ENCODE assay signal across 1 cellular context in the genomic region with DNA sequence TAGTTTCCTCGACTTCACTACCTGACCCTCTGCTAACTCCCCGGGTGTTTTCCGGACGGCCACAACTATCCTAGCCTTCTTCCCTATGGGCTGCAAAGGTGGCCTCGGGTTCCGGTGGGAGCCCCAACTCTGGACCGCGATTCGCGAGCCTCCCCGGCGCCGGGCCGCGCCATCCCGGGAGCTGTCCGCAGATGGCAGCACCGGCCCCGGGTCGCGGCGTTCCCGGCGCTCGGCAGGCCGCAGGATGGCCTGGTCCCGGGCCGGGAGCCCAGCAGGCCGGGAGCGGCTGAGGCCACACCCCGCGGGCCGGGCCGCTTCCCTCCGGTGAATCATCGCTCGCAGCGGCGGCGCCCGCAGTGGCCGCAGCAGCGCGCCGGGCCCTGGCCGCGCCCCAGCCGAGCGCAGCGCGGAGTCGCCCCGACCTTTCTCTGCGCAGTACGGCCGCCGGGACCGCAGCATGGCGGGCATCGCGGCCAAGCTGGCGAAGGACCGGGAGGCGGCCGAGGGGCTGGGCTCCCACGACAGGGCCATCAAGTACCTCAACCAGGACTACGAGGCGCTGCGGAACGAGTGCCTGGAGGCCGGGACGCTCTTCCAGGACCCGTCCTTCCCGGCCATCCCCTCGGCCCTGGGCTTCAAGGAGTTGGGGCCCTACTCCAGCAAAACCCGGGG.
TF ChIP-seq lines count a peak whose summit lies in the region.

A gene (plus strand): TSS at position 356 of the 672 bp plus-strand sequence. CDS start 102 bp downstream, at position 458.

TF ChIP-seq in K562, 482 proteins besides CTCF, POLR2A, EP300 and RAD21 (continued from another document and continues in another):
- TF ChIP-seq, protein P1, sequence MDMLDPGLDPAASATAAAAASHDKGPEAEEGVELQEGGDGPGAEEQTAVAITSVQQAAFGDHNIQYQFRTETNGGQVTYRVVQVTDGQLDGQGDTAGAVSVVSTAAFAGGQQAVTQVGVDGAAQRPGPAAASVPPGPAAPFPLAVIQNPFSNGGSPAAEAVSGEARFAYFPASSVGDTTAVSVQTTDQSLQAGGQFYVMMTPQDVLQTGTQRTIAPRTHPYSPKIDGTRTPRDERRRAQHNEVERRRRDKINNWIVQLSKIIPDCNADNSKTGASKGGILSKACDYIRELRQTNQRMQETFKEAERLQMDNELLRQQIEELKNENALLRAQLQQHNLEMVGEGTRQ (CRISPR knock-in tag; IDR thresholded peaks at IDR 0.05): no peak
- TF ChIP-seq MYC (IDR thresholded peaks at IDR 0.05; ENCODE audit: low read depth, low read length) (peak; percentile 55; the same call in 1 of the 2 replicates), MYC (CRISPR knock-in tag; IDR thresholded peaks at IDR 0.05; ENCODE audit: borderline replicate concordance, low read depth) (no peak), POLR3G (IDR thresholded peaks at IDR 0.05; ENCODE audit: extremely low read depth, insufficient read length, insufficient replicate concordance) (no peak), BRD4 (IDR thresholded peaks at IDR 0.05) (peak; percentile 35; the same call in 1 of the 2 replicates), ZNF778 (CRISPR knock-in tag; IDR thresholded peaks at IDR 0.05) (no peak), GABPB2 (CRISPR knock-in tag; conservative IDR thresholded peaks at IDR 0.05) (no peak), PYGO2 (tag; IDR thresholded peaks at IDR 0.05) (no peak), ZNF583 (CRISPR knock-in tag; IDR thresholded peaks at IDR 0.05) (peak; percentile 27; the same call in 1 of the 2 replicates), FOXA1 (IDR thresholded peaks at IDR 0.05; ENCODE audit: borderline replicate concordance) (no peak), NFRKB (IDR thresholded peaks at IDR 0.05; ENCODE audit: low read depth) (no peak), PRMT5 (CRISPR knock-in tag; IDR thresholded peaks at IDR 0.05) (no peak), ZKSCAN1 (IDR thresholded peaks at IDR 0.05; ENCODE audit: low read depth, low read length) (peak; percentile 77; the same call in 1 of the 2 replicates), ETS2 (tag; IDR thresholded peaks at IDR 0.05; ENCODE audit: borderline replicate concordance, poor library complexity, severe bottlenecking) (peak; percentile 18), JUN (IDR thresholded peaks at IDR 0.05; ENCODE audit: borderline replicate concordance, low read depth, low read length) (peak; percentile 85; the same call in 1 of the 2 replicates), JUN (CRISPR knock-in tag; IDR thresholded peaks at IDR 0.05; ENCODE audit: borderline replicate concordance) (no peak; the same call in 1 of the 2 replicates), ZNF696 (CRISPR knock-in tag; conservative IDR thresholded peaks at IDR 0.05) (no peak), PCBP1 (IDR thresholded peaks at IDR 0.05; ENCODE audit: low read depth, low read length, poor library complexity, severe bottlenecking) (no peak), HDAC1 (IDR thresholded peaks at IDR 0.05) (no peak; a peak in 1 of 4 replicates), ZEB2 (IDR thresholded peaks at IDR 0.05) (no peak), L3MBTL2 (IDR thresholded peaks at IDR 0.05) (peak; percentile 72), SRSF1 (IDR thresholded peaks at IDR 0.05; ENCODE audit: low read depth, low read length) (no peak), POLR2G (IDR thresholded peaks at IDR 0.05; ENCODE audit: low read depth, low read length) (peak; percentile 98), DIDO1 (tag; IDR thresholded peaks at IDR 0.05; ENCODE audit: low read depth) (no peak), STAG1 (CRISPR knock-in tag; IDR thresholded peaks at IDR 0.05; ENCODE audit: borderline replicate concordance) (peak; percentile 33; the same call in 1 of the 2 replicates), SMAD1 (IDR thresholded peaks at IDR 0.05; ENCODE audit: low read depth, low read length, partially characterized antibody) (peak; percentile 45), SP1 (CRISPR knock-in tag; IDR thresholded peaks at IDR 0.05) (no peak; the same call in 1 of the 2 replicates), KDM2B (CRISPR knock-in tag; IDR thresholded peaks at IDR 0.05) (peak; percentile 73; the same call in 1 of the 2 replicates), MTF1 (CRISPR knock-in tag; IDR thresholded peaks at IDR 0.05; ENCODE audit: borderline replicate concordance) (no peak), SAP30 (IDR thresholded peaks at IDR 0.05; ENCODE audit: borderline replicate concordance, insufficient read depth, low read depth, low read length, poor library complexity, severe bottlenecking) (peak; percentile 57), SRF (CRISPR knock-in tag; IDR thresholded peaks at IDR 0.05) (0 out of 4 replicates have a peak, but pooled peaks have one; percentile 24 to 52), TBP (optimal IDR thresholded peaks at IDR 0.05; ENCODE audit: low read depth, low read length) (peak; percentile 61), HNRNPLL (IDR thresholded peaks at IDR 0.05; ENCODE audit: low read depth, low read length, poor library complexity, severe bottlenecking) (peak; percentile 75), CBFA2T2 (conservative IDR thresholded peaks at IDR 0.05) (no peak), FOXK1 (CRISPR knock-in tag; IDR thresholded peaks at IDR 0.05; ENCODE audit: borderline replicate concordance) (no peak), ZNF212 (CRISPR knock-in tag; IDR thresholded peaks at IDR 0.05) (0 out of 2 replicates have a peak, but pooled peaks have one; percentile 41), E2F3 (CRISPR knock-in tag; IDR thresholded peaks at IDR 0.05) (peak; percentile 80), NFE2 (IDR thresholded peaks at IDR 0.05; ENCODE audit: low read depth) (no peak)
- TF ChIP-seq, protein P2, sequence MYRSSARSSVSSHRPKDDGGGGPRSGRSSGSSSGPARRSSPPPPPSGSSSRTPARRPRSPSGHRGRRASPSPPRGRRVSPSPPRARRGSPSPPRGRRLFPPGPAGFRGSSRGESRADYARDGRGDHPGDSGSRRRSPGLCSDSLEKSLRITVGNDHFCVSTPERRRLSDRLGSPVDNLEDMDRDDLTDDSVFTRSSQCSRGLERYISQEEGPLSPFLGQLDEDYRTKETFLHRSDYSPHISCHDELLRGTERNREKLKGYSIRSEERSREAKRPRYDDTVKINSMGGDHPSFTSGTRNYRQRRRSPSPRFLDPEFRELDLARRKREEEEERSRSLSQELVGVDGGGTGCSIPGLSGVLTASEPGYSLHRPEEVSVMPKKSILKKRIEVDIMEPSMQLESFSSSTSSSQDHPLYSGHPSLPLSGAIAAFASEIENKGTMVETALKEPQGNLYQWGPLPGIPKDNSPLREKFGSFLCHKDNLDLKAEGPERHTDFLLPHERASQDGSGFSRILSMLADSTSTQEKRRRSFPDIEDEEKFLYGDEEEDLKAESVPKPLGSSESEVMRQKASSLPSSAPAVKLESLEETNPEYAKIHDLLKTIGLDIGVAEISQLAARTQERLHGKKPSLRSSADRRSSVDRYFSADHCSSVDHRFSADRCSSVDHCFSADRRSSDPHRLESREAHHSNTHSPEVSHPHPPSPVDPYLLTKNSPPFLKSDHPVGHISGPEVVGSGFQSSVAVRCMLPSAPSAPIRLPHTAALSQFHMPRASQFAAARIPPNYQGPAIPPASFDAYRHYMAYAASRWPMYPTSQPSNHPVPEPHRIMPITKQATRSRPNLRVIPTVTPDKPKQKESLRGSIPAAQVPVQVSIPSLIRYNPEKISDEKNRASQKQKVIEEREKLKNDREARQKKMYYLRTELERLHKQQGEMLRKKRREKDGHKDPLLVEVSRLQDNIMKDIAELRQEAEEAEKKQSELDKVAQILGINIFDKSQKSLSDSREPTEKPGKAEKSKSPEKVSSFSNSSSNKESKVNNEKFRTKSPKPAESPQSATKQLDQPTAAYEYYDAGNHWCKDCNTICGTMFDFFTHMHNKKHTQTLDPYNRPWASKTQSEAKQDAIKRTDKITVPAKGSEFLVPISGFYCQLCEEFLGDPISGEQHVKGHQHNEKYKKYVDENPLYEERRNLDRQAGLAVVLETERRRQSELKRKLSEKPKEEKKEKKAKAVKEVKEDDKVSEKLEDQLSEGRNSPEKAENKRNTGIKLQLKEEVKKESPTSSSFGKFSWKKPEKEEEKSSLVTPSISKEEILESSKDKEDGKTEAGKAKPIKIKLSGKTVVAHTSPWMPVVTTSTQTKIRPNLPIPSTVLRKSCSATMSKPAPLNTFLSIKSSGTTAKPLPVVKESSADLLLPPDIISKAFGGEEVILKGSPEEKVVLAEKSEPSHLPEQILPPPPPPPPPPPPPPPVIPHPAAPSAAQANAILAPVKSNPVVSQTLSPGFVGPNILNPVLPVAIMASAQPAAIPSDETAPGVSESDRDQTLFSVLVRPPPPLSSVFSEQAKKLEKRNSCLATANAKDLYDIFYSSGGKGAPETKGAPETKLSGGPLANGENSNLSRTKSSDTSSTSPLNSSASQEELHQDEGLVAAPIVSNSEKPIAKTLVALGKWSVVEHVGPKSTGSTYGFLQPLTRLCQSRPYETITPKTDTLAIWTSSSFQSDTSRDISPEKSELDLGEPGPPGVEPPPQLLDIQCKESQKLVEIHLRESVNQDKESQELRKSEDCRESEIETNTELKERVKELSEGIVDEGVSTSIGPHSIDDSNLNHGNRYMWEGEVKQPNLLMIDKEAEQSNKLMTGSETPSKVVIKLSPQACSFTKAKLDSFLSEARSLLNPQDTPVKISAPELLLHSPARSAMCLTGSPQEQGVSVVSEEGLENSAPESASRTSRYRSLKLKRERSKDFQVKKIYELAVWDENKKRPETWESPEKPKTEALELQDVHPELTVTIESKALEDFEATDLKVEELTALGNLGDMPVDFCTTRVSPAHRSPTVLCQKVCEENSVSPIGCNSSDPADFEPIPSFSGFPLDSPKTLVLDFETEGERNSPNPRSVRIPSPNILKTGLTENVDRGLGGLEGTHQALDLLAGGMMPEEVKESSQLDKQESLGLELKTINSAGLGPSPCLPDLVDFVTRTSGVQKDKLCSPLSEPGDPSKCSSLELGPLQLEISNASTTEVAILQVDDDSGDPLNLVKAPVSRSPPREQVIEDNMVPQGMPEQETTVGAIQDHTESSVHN (IDR thresholded peaks at IDR 0.05; ENCODE audit: borderline replicate concordance in 1 of 2, low read depth in 1 of 2): no peak
- TF ChIP-seq, protein P3, sequence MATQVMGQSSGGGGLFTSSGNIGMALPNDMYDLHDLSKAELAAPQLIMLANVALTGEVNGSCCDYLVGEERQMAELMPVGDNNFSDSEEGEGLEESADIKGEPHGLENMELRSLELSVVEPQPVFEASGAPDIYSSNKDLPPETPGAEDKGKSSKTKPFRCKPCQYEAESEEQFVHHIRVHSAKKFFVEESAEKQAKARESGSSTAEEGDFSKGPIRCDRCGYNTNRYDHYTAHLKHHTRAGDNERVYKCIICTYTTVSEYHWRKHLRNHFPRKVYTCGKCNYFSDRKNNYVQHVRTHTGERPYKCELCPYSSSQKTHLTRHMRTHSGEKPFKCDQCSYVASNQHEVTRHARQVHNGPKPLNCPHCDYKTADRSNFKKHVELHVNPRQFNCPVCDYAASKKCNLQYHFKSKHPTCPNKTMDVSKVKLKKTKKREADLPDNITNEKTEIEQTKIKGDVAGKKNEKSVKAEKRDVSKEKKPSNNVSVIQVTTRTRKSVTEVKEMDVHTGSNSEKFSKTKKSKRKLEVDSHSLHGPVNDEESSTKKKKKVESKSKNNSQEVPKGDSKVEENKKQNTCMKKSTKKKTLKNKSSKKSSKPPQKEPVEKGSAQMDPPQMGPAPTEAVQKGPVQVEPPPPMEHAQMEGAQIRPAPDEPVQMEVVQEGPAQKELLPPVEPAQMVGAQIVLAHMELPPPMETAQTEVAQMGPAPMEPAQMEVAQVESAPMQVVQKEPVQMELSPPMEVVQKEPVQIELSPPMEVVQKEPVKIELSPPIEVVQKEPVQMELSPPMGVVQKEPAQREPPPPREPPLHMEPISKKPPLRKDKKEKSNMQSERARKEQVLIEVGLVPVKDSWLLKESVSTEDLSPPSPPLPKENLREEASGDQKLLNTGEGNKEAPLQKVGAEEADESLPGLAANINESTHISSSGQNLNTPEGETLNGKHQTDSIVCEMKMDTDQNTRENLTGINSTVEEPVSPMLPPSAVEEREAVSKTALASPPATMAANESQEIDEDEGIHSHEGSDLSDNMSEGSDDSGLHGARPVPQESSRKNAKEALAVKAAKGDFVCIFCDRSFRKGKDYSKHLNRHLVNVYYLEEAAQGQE (CRISPR knock-in tag; IDR thresholded peaks at IDR 0.05; ENCODE audit: low read depth): peak; percentile 82
- TF ChIP-seq, protein P4, sequence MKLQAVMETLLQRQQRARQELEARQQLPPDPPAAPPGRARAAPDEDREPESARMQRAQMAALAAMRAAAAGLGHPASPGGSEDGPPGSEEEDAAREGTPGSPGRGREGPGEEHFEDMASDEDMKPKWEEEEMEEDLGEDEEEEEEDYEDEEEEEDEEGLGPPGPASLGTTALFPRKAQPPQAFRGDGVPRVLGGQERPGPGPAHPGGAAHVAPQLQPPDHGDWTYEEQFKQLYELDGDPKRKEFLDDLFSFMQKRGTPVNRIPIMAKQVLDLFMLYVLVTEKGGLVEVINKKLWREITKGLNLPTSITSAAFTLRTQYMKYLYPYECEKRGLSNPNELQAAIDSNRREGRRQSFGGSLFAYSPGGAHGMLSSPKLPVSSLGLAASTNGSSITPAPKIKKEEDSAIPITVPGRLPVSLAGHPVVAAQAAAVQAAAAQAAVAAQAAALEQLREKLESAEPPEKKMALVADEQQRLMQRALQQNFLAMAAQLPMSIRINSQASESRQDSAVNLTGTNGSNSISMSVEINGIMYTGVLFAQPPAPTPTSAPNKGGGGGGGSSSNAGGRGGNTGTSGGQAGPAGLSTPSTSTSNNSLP (IDR thresholded peaks at IDR 0.05; ENCODE audit: borderline replicate concordance, low read depth, low read length): no peak
- TF ChIP-seq, protein P5, sequence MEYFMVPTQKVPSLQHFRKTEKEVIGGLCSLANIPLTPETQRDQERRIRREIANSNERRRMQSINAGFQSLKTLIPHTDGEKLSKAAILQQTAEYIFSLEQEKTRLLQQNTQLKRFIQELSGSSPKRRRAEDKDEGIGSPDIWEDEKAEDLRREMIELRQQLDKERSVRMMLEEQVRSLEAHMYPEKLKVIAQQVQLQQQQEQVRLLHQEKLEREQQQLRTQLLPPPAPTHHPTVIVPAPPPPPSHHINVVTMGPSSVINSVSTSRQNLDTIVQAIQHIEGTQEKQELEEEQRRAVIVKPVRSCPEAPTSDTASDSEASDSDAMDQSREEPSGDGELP (CRISPR knock-in tag; IDR thresholded peaks at IDR 0.05; ENCODE audit: borderline replicate concordance): no peak; the same call in 1 of the 2 replicates
- TF ChIP-seq, protein P6, sequence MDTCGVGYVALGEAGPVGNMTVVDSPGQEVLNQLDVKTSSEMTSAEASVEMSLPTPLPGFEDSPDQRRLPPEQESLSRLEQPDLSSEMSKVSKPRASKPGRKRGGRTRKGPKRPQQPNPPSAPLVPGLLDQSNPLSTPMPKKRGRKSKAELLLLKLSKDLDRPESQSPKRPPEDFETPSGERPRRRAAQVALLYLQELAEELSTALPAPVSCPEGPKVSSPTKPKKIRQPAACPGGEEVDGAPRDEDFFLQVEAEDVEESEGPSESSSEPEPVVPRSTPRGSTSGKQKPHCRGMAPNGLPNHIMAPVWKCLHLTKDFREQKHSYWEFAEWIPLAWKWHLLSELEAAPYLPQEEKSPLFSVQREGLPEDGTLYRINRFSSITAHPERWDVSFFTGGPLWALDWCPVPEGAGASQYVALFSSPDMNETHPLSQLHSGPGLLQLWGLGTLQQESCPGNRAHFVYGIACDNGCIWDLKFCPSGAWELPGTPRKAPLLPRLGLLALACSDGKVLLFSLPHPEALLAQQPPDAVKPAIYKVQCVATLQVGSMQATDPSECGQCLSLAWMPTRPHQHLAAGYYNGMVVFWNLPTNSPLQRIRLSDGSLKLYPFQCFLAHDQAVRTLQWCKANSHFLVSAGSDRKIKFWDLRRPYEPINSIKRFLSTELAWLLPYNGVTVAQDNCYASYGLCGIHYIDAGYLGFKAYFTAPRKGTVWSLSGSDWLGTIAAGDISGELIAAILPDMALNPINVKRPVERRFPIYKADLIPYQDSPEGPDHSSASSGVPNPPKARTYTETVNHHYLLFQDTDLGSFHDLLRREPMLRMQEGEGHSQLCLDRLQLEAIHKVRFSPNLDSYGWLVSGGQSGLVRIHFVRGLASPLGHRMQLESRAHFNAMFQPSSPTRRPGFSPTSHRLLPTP (IDR thresholded peaks at IDR 0.05; ENCODE audit: borderline replicate concordance, extremely low read depth, insufficient read length): no peak
